In genomic region chr6:2030682-2031244, GRCh38 we compare ENCODE assay signal across 1 cellular context.
TF ChIP-seq lines count a peak whose summit lies in the region.

No MANE protein-coding gene starts in this region.

TF ChIP-seq in GM23338, 12 proteins besides CTCF, POLR2A, EP300 and RAD21 (continued from another document):
- TF ChIP-seq ZNF462 (CRISPR knock-in tag; IDR thresholded peaks at IDR 0.05) (no peak), ETS1 (IDR thresholded peaks at IDR 0.05) (no peak), NANOG (IDR thresholded peaks at IDR 0.05; ENCODE audit: borderline replicate concordance) (no peak), ZNF114 (CRISPR knock-in tag; IDR thresholded peaks at IDR 0.05) (no peak), ZNF331 (CRISPR knock-in tag; IDR thresholded peaks at IDR 0.05; ENCODE audit: low read depth) (no peak), STAT1 (IDR thresholded peaks at IDR 0.05; ENCODE audit: unreplicated experiment) (no peak), EZH2phosphoT487 (IDR thresholded peaks at IDR 0.05; ENCODE audit: unreplicated experiment) (no peak), POLR2AphosphoS5 (IDR thresholded peaks at IDR 0.05; ENCODE audit: low read depth) (no peak)
